ENCODE assay signal across 12 cellular contexts in genomic region chr7:156650042-156650441, GRCh38. TPM values are rescaled to one million over a fixed set of nuclear protein-coding genes. Genes with fewer than 3 reads are reported as not detected.
DNase-seq lines count a peak whose midpoint lies in the region; ATAC-seq and TF ChIP-seq lines count a peak whose summit lies in the region.
"Had no signal": no experiment of that assay in that cellular context is flagged by ENCODE, and none has a peak within 500 bp of the region (broad histone marks: within the 10 kb centered on the region; RNA-seq: fewer than 3 reads in every experiment).

No MANE protein-coding gene starts in this region.

- TF ChIP-seq CTCF in OCI-LY3 (IDR thresholded peaks at IDR 0.05; ENCODE audit: low read depth, low read length) = peak; percentile 24; the same call in 1 of the 2 replicates
- peak; percentile 12 to 38 for TF ChIP-seq CTCF in fibroblast of lung (conservative IDR thresholded peaks at IDR 0.05 in 1 of 2, IDR thresholded peaks at IDR 0.05 in 1 of 2; ENCODE audit: low read depth in 1 of 2, low read length in 2 of 2)
- no peak for TF ChIP-seq CTCF in testis (IDR thresholded peaks at IDR 0.05)

- no peak overlapping the region for H3K9ac ChIP-seq in OCI-LY3 (ENCODE audit: low read length)
- no peak overlapping the region for H3K9ac ChIP-seq in fibroblast of lung (ENCODE audit: insufficient read depth, low read length)

- CTCF ChIA-PET in activated CD8-positive, alpha-beta memory T cell treated with anti-CD3 and anti-CD28 coated beads, Interleukin-2, amount 10 ng/mL, durations not matched to agents 7 days and 5 days (lab: Charles Lee) = interaction anchor here (1.2 to 1.4 kb wide), 2 partner anchors 15 to 167 kb away, joined by 3 read pairs; no protein-coding TSS in a partner anchor

- peak; percentile 52 for DNase-seq in activated CD8-positive, alpha-beta memory T cell treated with anti-CD3 and anti-CD28 coated beads, Interleukin-2, amount 10 ng/mL, durations not matched to agents 7 days and 5 days
- no peak for DNase-seq in activated CD8-positive, alpha-beta memory T cell treated with anti-CD3 and anti-CD28 coated beads for 24 hours
- no peak for DNase-seq in fibroblast of lung (ENCODE audit: low read depth in 2 of 2)
- DNase-seq in testis = peak; percentile 38
- no peak for DNase-seq in NCI-H526 treated with DMSO at 0.1 percent for 48 hours (lab: John Stamatoyannopoulos, UW)
- DNase-seq in NCI-H774 (lab: John Stamatoyannopoulos, UW) = no peak
- DNase-seq in cerebellum (ENCODE audit: low spot score) = no peak
- DNase-seq: CD4-positive, alpha-beta memory T cell; hypothalamus; NCI-H146; stimulated activated CD4-positive, alpha-beta T cell treated with anti-CD3 and anti-CD28 coated beads, Interleukin-4, amount 100 ng/mL, for 4 hours had no signal

- intact Hi-C loops in testis (cut with DNase I; ENCODE audit: low total_unique reads) = no loop called here

- H3K4me2 ChIP-seq in OCI-LY3 (ENCODE audit: low read length) = no peak overlapping the region
- no peak overlapping the region for H3K4me2 ChIP-seq in fibroblast of lung (ENCODE audit: extremely low read depth, insufficient read depth, low read length)

- no peaks in the 10 kb centered on the region for H3K79me2 ChIP-seq in OCI-LY3 (ENCODE audit: low read length)
- H3K79me2 ChIP-seq in fibroblast of lung (ENCODE audit: control insufficient read depth, insufficient read depth, low read length) = no peaks in the 10 kb centered on the region

- H3K27me3 ChIP-seq in OCI-LY3 (ENCODE audit: low read depth, low read length) = no peaks in the 10 kb centered on the region
- H3K27me3 ChIP-seq in fibroblast of lung (ENCODE audit: control insufficient read depth, insufficient read depth, low read length) = no peaks in the 10 kb centered on the region
- H3K27me3 ChIP-seq in testis = no peaks in the 10 kb centered on the region

- no peaks in the 10 kb centered on the region for H3K9me3 Mint-ChIP-seq in activated CD8-positive, alpha-beta memory T cell treated with anti-CD3 and anti-CD28 coated beads, Interleukin-2, amount 10 ng/mL, durations not matched to agents 7 days and 5 days (ENCODE audit: low read depth)

- WGBS in testis, 2 donors = 72 to 78% methylated on average over 4 to 9 of the region's 9 CpGs

- H3K4me1 ChIP-seq in OCI-LY3 (ENCODE audit: low read length) (peaks cover 7% of the 10 kb centered on the region), fibroblast of lung (ENCODE audit: control insufficient read depth, extremely low read depth, insufficient read depth, low read length) (no peaks in the 10 kb centered on the region), testis (no peaks in the 10 kb centered on the region)

- H4K20me1 ChIP-seq in OCI-LY3 (ENCODE audit: insufficient read depth, low read length) = no peaks in the 10 kb centered on the region
- no peaks in the 10 kb centered on the region for H4K20me1 ChIP-seq in fibroblast of lung (ENCODE audit: control insufficient read depth, extremely low read depth, insufficient read depth, low read length)

- TF ChIP-seq POLR2A in testis (IDR thresholded peaks at IDR 0.05) = no peak

- H3K27me3 Mint-ChIP-seq in activated CD8-positive, alpha-beta memory T cell treated with anti-CD3 and anti-CD28 coated beads, Interleukin-2, amount 10 ng/mL, durations not matched to agents 7 days and 5 days = peaks cover 50% of the 10 kb centered on the region

- no peak overlapping the region for H3K4me3 Mint-ChIP-seq in activated CD8-positive, alpha-beta memory T cell treated with anti-CD3 and anti-CD28 coated beads, Interleukin-2, amount 10 ng/mL, durations not matched to agents 7 days and 5 days

- H3K27ac ChIP-seq in OCI-LY3 (ENCODE audit: low read length) (no peak overlapping the region), fibroblast of lung (ENCODE audit: insufficient read depth, low read length) (no peak overlapping the region), testis (no peak overlapping the region)

- H3K4me1 Mint-ChIP-seq in activated CD8-positive, alpha-beta memory T cell treated with anti-CD3 and anti-CD28 coated beads, Interleukin-2, amount 10 ng/mL, durations not matched to agents 7 days and 5 days = peaks cover 7% of the 10 kb centered on the region
- H3K4me1 Mint-ChIP-seq: CD4-positive, alpha-beta memory T cell had no signal

- no peak overlapping the region for H3K27ac Mint-ChIP-seq in activated CD8-positive, alpha-beta memory T cell treated with anti-CD3 and anti-CD28 coated beads, Interleukin-2, amount 10 ng/mL, durations not matched to agents 7 days and 5 days

- H3K9me3 ChIP-seq in OCI-LY3 (ENCODE audit: insufficient read depth, low read length) (no peaks in the 10 kb centered on the region), fibroblast of lung (ENCODE audit: control insufficient read depth, insufficient read depth, low read depth, low read length) (no peaks in the 10 kb centered on the region), testis (no peaks in the 10 kb centered on the region)

- ATAC-seq in activated CD8-positive, alpha-beta memory T cell treated with anti-CD3 and anti-CD28 coated beads, Interleukin-2, amount 10 ng/mL, durations not matched to agents 7 days and 5 days = peak; percentile 73

- H2AFZ ChIP-seq in OCI-LY3 (ENCODE audit: low read depth, low read length) (no peak overlapping the region), fibroblast of lung (ENCODE audit: low read length) (no peak overlapping the region)

- no peak overlapping the region for H3K4me3 ChIP-seq in OCI-LY3 (ENCODE audit: low read length)
- H3K4me3 ChIP-seq in fibroblast of lung (replicated peaks in 1 of 4; ENCODE audit: control extremely low read depth in 1 of 4, insufficient read depth in 1 of 4, low read depth in 3 of 4, low read length in 4 of 4) = no peak overlapping the region
- H3K4me3 ChIP-seq in testis = no peak overlapping the region

- no peaks in the 10 kb centered on the region for H3K36me3 Mint-ChIP-seq in activated CD8-positive, alpha-beta memory T cell treated with anti-CD3 and anti-CD28 coated beads, Interleukin-2, amount 10 ng/mL, durations not matched to agents 7 days and 5 days
- H3K36me3 Mint-ChIP-seq: CD4-positive, alpha-beta memory T cell had no signal

- H3K36me3 ChIP-seq in OCI-LY3 (replicated peaks; ENCODE audit: low read depth, low read length) (no peaks in the 10 kb centered on the region), fibroblast of lung (ENCODE audit: control insufficient read depth, insufficient read depth, low read length) (no peaks in the 10 kb centered on the region), testis (ENCODE audit: low read depth, missing control alignments) (no peaks in the 10 kb centered on the region)

RNA-seq across cellular contexts. Expression of gene RNF32, which starts 9.5 kb away (rescaled TPM):
- total RNA-seq in activated CD8-positive, alpha-beta memory T cell treated with anti-CD3 and anti-CD28 coated beads, Interleukin-2, amount 10 ng/mL, durations not matched to agents 7 days and 5 days = 1 to 10 TPM; 2.0 to 2.9 TPM
- total RNA-seq in fibroblast of lung = 2.6 and 2.8 TPM in 2 replicates
- polyA plus RNA-seq in fibroblast of lung = 0.91 and 2.3 TPM in 2 replicates
- polyA plus RNA-seq in fibroblast of lung (2012) = 0.94 and 1.7 TPM in 2 replicates
- polyA minus RNA-seq in fibroblast of lung (ENCODE audit: low replicate concordance) = not detected in 2 replicates
- 10 to 100 TPM; 45.7 to 63.8 TPM for total RNA-seq in testis
- polyA plus RNA-seq in testis (ENCODE audit: insufficient read depth, low read depth, low replicate concordance) = 159 TPM
- total RNA-seq in cerebellum = 1.4 TPM

Comparison
In these comparisons a context has a peak if more than half of its experiments do, and no peak if none do; other contexts are left out.
1. DNase-seq: peak in activated CD8-positive, alpha-beta memory T cell treated with anti-CD3 and anti-CD28 coated beads, Interleukin-2, amount 10 ng/mL, durations not matched to agents 7 days and 5 days (single experiment) and testis (single experiment); none in activated CD8-positive, alpha-beta memory T cell treated with anti-CD3 and anti-CD28 coated beads for 24 hours (single experiment), fibroblast of lung (0 of 2), NCI-H526 treated with DMSO at 0.1 percent for 48 hours (single experiment), NCI-H774 (single experiment) and cerebellum (single experiment).
2. CTCF ChIP-seq: peak in OCI-LY3 (single experiment) and fibroblast of lung (2 of 2); none in testis (0 of 3).
3. RNA of gene RNF32, which starts 9.5 kb away (total RNA-seq): 45.7 to 63.8 TPM in testis; 2.0 to 2.9 TPM in activated CD8-positive, alpha-beta memory T cell treated with anti-CD3 and anti-CD28 coated beads, Interleukin-2, amount 10 ng/mL, durations not matched to agents 7 days and 5 days, 2.6 to 2.8 TPM in fibroblast of lung and 1.4 TPM in cerebellum (single experiment); every median in the first group is over 10 times any median in the second.